In genomic region chr4:169675825-169676224, GRCh38 we compare ENCODE assay signal across 25 cellular contexts. TPM values are rescaled to one million over a fixed set of nuclear protein-coding genes. Genes with fewer than 3 reads are reported as not detected.
DNase-seq lines count a peak whose midpoint lies in the region; ATAC-seq and TF ChIP-seq lines count a peak whose summit lies in the region.
"Had no signal": no experiment of that assay in that cellular context is flagged by ENCODE, and none has a peak within 500 bp of the region (broad histone marks: within the 10 kb centered on the region; RNA-seq: fewer than 3 reads in every experiment).

No MANE protein-coding gene starts in this region.

- no peak overlapping the region for H2AFZ ChIP-seq in trophoblast cell (ENCODE audit: insufficient read depth, low read length, poor library complexity)

- no peak overlapping the region for H3K4me3 ChIP-seq in tibial nerve
- H3K4me3 ChIP-seq in trophoblast cell (ENCODE audit: low read depth, low read length), result no peak overlapping the region
- H3K4me3 ChIP-seq in WERI-Rb-1 (ENCODE audit: low read depth, low read length), result no peak overlapping the region
- H3K4me3 ChIP-seq: K562, lung, SK-N-MC, testis had no signal

- ATAC-seq in GM18861 (IDR thresholded peaks at IDR 0.05; ENCODE audit: unreplicated experiment) (peak; percentile 96), GM21381 (IDR thresholded peaks at IDR 0.05; ENCODE audit: unreplicated experiment) (peak; percentile 72), HG02973 (IDR thresholded peaks at IDR 0.05; ENCODE audit: unreplicated experiment) (peak; percentile 98), HG03575 (IDR thresholded peaks at IDR 0.05; ENCODE audit: extremely low read depth, insufficient number of reproducible peaks, low FRiP score, unreplicated experiment) (peak; percentile 65)
- ATAC-seq: K562; naive thymus-derived CD4-positive, alpha-beta T cell; Panc1 had no signal

- H4K8ac ChIP-seq in trophoblast cell (ENCODE audit: low read depth, low read length), result no peak overlapping the region

- TF ChIP-seq CTCF in tibial nerve (IDR thresholded peaks at IDR 0.05), result no peak
- no peak for TF ChIP-seq CTCF in WERI-Rb-1 (IDR thresholded peaks at IDR 0.05; ENCODE audit: low read depth, low read length)

- H3K14ac ChIP-seq in trophoblast cell (ENCODE audit: low read length), result no peak overlapping the region

- H3K27ac ChIP-seq in tibial nerve (no peak overlapping the region), trophoblast cell (ENCODE audit: low read depth, low read length) (no peak overlapping the region), WERI-Rb-1 (no peak overlapping the region)
- H3K27ac ChIP-seq: epithelial cell of prostate, SK-N-MC, testis had no signal

- no peaks in the 10 kb centered on the region for H3K9me3 ChIP-seq in tibial nerve
- no peaks in the 10 kb centered on the region for H3K9me3 ChIP-seq in trophoblast cell (ENCODE audit: insufficient read depth, low read depth, low read length)
- peaks cover under 1% of the 10 kb centered on the region for H3K9me3 ChIP-seq in WERI-Rb-1 (ENCODE audit: severe bottlenecking)
- H3K9me3 ChIP-seq: testis had no signal

- no peaks in the 10 kb centered on the region for H3K4me1 ChIP-seq in tibial nerve
- H3K4me1 ChIP-seq in trophoblast cell (ENCODE audit: control insufficient read depth in 1 of 2, insufficient read depth in 2 of 2, low read length in 2 of 2), result no peaks in the 10 kb centered on the region
- H3K4me1 ChIP-seq: testis had no signal

- H3K9ac ChIP-seq in trophoblast cell (ENCODE audit: low read length), result no peak overlapping the region

- H3K36me3 ChIP-seq in tibial nerve (peaks cover 0 to 9% (median 0%) of the 10 kb centered on the region in 3 donors), trophoblast cell (ENCODE audit: control insufficient read depth in 1 of 2, insufficient read depth in 2 of 2, low read length in 2 of 2) (peaks cover 2 to 4% of the 10 kb centered on the region in 2 experiments), WERI-Rb-1 (peaks cover 10% of the 10 kb centered on the region)

- H2BK5ac ChIP-seq in trophoblast cell (ENCODE audit: low read depth, low read length, poor library complexity), result no peak overlapping the region

- H2AK5ac ChIP-seq in trophoblast cell (ENCODE audit: low read length), result no peak overlapping the region

- H3K4ac ChIP-seq in trophoblast cell (ENCODE audit: low read depth, low read length), result no peak overlapping the region

- no peak overlapping the region for H4K91ac ChIP-seq in trophoblast cell (ENCODE audit: low read depth, low read length)

- no peaks in the 10 kb centered on the region for H3K79me1 ChIP-seq in trophoblast cell (ENCODE audit: low read length)

- no peak overlapping the region for H3K4me2 ChIP-seq in trophoblast cell (ENCODE audit: low read length)

- no peak overlapping the region for H2BK12ac ChIP-seq in trophoblast cell (ENCODE audit: low read length)

- no peak overlapping the region for H2BK120ac ChIP-seq in trophoblast cell (ENCODE audit: insufficient read depth, low read length, poor library complexity)

- no peak overlapping the region for H4K12ac ChIP-seq in trophoblast cell (ENCODE audit: low read depth, low read length)

- H3K27me3 ChIP-seq in tibial nerve (no peaks in the 10 kb centered on the region), trophoblast cell (ENCODE audit: insufficient read depth, low read length) (no peaks in the 10 kb centered on the region), WERI-Rb-1 (ENCODE audit: insufficient read depth, low read depth, severe bottlenecking) (no peaks in the 10 kb centered on the region)
- H3K27me3 ChIP-seq: testis had no signal

- no peak overlapping the region for H3K18ac ChIP-seq in trophoblast cell (ENCODE audit: low read length)

- no peak for TF ChIP-seq POLR2A in tibial nerve (IDR thresholded peaks at IDR 0.05)

- no peak for DNase-seq in tibial nerve (ENCODE audit: low spot score in 2 of 2)
- no peak for DNase-seq in trophoblast cell
- DNase-seq in C1 segment of cervical spinal cord (lab: John Stamatoyannopoulos, UW), result no peak
- no peak for DNase-seq in WERI-Rb-1
- DNase-seq: activated CD4-positive, alpha-beta T cell treated with anti-CD3 and anti-CD28 coated beads, Interleukin-2, amount 50 U/mL, for 1 hour; activated naive CD8-positive, alpha-beta T cell treated with anti-CD3 and anti-CD28 coated beads for 36 hours; activated T-cell treated with anti-CD3 and anti-CD28 coated beads, Interleukin-2, amount 50 U/mL, for 1 hour; GDM1; HFFc6; naive thymus-derived CD4-positive, alpha-beta T cell; NCI-H2107; NCI-H774; posterior cingulate gyrus; stimulated activated CD4-positive, alpha-beta T cell treated with anti-CD3 and anti-CD28 coated beads, Interleukin-4, amount 100 ng/mL, for 4 hours; T-helper 9 cell; testis had no signal

- TF ChIP-seq EP300 in tibial nerve (IDR thresholded peaks at IDR 0.05), result no peak

- 84 to 88% methylated on average over 2 of the region's 2 CpGs for WGBS in tibial nerve, 2 donors
- no CpG with 5 or more reads among the region's 2 CpGs for WGBS in trophoblast cell (ENCODE audit: extremely low coverage, insufficient coverage, insufficient read length)

- H3K79me2 ChIP-seq in trophoblast cell (ENCODE audit: control insufficient read depth, insufficient read depth, low read length, poor library complexity), result no peaks in the 10 kb centered on the region

- H3K23ac ChIP-seq in trophoblast cell (ENCODE audit: low read length), result no peak overlapping the region

RNA-seq across cellular contexts. Expression of gene CLCN3, which starts 55.4 kb away (rescaled TPM):
- 10 to 100 TPM; 28.8 to 45.4 (median 37.7) TPM for total RNA-seq in tibial nerve
- 39.6 and 42.1 TPM in 2 replicates for polyA plus RNA-seq in trophoblast cell (2013)
